In the genomic region with DNA sequence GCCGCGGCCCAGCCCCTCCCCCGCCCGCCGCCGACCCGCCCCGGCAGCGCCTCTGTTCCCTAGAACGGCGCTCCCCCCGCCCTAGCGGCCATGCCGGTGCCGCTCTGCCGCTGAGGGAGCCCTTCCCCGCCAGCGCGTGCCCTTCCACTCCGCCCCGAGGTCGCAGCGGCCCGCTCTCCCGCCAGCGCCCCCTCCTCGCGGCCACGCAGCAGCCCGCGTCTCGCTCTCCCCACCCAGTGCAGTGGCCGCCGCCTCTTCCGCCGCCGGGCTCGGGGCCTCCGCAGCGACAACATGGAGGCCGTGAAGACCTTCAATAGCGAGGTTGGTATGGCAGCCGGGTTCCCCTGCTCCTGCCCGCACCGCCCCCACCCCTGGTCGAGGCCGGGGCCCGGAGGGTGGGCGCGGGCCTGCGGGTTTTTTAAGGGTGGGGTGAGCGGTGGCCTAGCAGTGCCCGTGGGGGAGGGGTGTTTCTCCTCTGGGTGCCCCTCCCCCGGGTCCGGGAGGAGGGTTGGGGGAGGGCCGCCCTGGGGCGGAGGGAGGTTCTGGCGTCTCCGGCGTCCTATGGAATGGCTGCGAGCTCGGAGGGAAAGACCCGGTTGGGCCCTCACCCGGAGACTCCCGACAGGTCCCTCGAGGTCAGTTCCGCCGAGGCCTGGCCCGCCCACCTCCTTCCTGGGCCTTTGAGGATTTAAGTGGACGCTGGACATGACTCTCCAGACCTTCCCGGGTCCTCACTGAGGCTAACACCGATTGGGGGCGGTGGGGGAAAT, we compare ENCODE assay signal across 8 cellular contexts. TPM values are rescaled to one million over a fixed set of nuclear protein-coding genes. Genes with fewer than 3 reads are reported as not detected.
DNase-seq lines count a peak whose midpoint lies in the region; ATAC-seq, FAIRE-seq and TF ChIP-seq lines count a peak whose summit lies in the region.

No MANE protein-coding gene starts in this region.

- peak overlapping the region; percentile 99 for H2AFZ ChIP-seq in trophoblast cell (ENCODE audit: insufficient read depth, low read length, poor library complexity)

- H3K18ac ChIP-seq in trophoblast cell (ENCODE audit: low read length) = peak overlapping the region; percentile 100

- H3K36me3 ChIP-seq in heart left ventricle (no peaks in the 10 kb centered on the region), trophoblast cell (ENCODE audit: control insufficient read depth in 1 of 2, insufficient read depth in 2 of 2, low read length in 2 of 2) (peaks cover 4 to 6% of the 10 kb centered on the region in 2 experiments), transverse colon (no peaks in the 10 kb centered on the region)

- H3K79me2 ChIP-seq in trophoblast cell (ENCODE audit: control insufficient read depth, insufficient read depth, low read length, poor library complexity) = peaks cover 21% of the 10 kb centered on the region

- no peak overlapping the region for H3K23ac ChIP-seq in trophoblast cell (ENCODE audit: low read length)

- intact Hi-C loops in heart left ventricle (cut with DNase I) = loop anchor here in 9 of 10 donors (2.0 to 10.0 kb wide), 10 partner anchors 34 to 223 kb away; a partner anchor contains a TSS
- intact Hi-C loops in transverse colon (cut with DNase I; ENCODE audit: low total_unique reads) = loop anchor here (5.0 kb wide), 2 partner anchors 56 to 74 kb away; no protein-coding TSS in a partner anchor

- H3K27me3 ChIP-seq in heart left ventricle = no peaks in the 10 kb centered on the region
- no peaks in the 10 kb centered on the region for H3K27me3 ChIP-seq in trophoblast cell (ENCODE audit: insufficient read depth, low read length)
- H3K27me3 ChIP-seq in transverse colon = no peaks in the 10 kb centered on the region

- ATAC-seq in HG02840 (IDR thresholded peaks at IDR 0.05; ENCODE audit: low FRiP score, unreplicated experiment) (peak; percentile 65), heart left ventricle (peak; percentile 96 to 99 (median 98))

- TF ChIP-seq CTCF in heart left ventricle (IDR thresholded peaks at IDR 0.05) (no peak), transverse colon (IDR thresholded peaks at IDR 0.05) (peak in 2 of 5 experiments; percentile 23 to 72)

- DNase-seq in GM12892 (ENCODE audit: insufficient read length) = peak; percentile 87
- peak; percentile 90 for DNase-seq in NCI-H1436 (lab: John Stamatoyannopoulos, UW)
- DNase-seq in SW480 (ENCODE audit: low spot score) = peak; percentile 88
- peak; percentile 96 to 99 (median 97) for DNase-seq in heart left ventricle
- peak; percentile 96 to 98 for DNase-seq in trophoblast cell
- peak; percentile 96 for DNase-seq in transverse colon

- H2BK120ac ChIP-seq in trophoblast cell (ENCODE audit: insufficient read depth, low read length, poor library complexity) = peak overlapping the region; percentile 97

- H2AK5ac ChIP-seq in trophoblast cell (ENCODE audit: low read length) = peak overlapping the region; percentile 88

- peak overlapping the region; percentile 5 for H2BK12ac ChIP-seq in trophoblast cell (ENCODE audit: low read length)

- H2BK5ac ChIP-seq in trophoblast cell (ENCODE audit: low read depth, low read length, poor library complexity) = peak overlapping the region; percentile 100

- TF ChIP-seq POLR2A in GM12892 (IDR thresholded peaks at IDR 0.05; ENCODE audit: low read depth, low read length) = no peak; the same call in none of the 2 replicates
- TF ChIP-seq POLR2A in heart left ventricle (IDR thresholded peaks at IDR 0.05) = peak in 1 of 2 donors; percentile 76
- TF ChIP-seq POLR2A in transverse colon (IDR thresholded peaks at IDR 0.05) = peak; percentile 71

- H4K12ac ChIP-seq in trophoblast cell (ENCODE audit: low read depth, low read length) = peak overlapping the region; percentile 100

- TF ChIP-seq EP300 in transverse colon (IDR thresholded peaks at IDR 0.05; ENCODE audit: low read depth) = no peak

- H4K91ac ChIP-seq in trophoblast cell (ENCODE audit: low read depth, low read length) = peak overlapping the region; percentile 100

- in situ Hi-C loops in transverse colon (cut with MboI; ENCODE audit: low pct_ligation_motif_present in 1 of 4, low pct_unique_long_range_greater_than_20kb in 1 of 4, low sequenced_read_pairs in 3 of 4) = no loop called here

- peaks cover 13% of the 10 kb centered on the region for H3K79me1 ChIP-seq in trophoblast cell (ENCODE audit: low read length)

- H3K9me3 ChIP-seq in heart left ventricle (no peaks in the 10 kb centered on the region), trophoblast cell (ENCODE audit: insufficient read depth, low read depth, low read length) (no peaks in the 10 kb centered on the region), transverse colon (no peaks in the 10 kb centered on the region)

- FAIRE-seq in GM12892 (lab: Jason Lieb, UNC) = no peak

- H3K4me3 ChIP-seq in heart left ventricle (peak overlapping the region; percentile 75 to 100 (median 98)), trophoblast cell (ENCODE audit: low read depth, low read length) (peak overlapping the region; percentile 100), transverse colon (peak overlapping the region; percentile 41 to 91 (median 82))

- H3K9ac ChIP-seq in trophoblast cell (ENCODE audit: low read length) = peak overlapping the region; percentile 100

- H3K27ac ChIP-seq in adipose tissue (ENCODE audit: low read depth, low read length) = peak overlapping the region; percentile 60
- H3K27ac ChIP-seq in heart left ventricle = peak overlapping the region; percentile 97 to 100 (median 100)
- H3K27ac ChIP-seq in trophoblast cell (ENCODE audit: low read depth, low read length) = peak overlapping the region; percentile 100
- peak overlapping the region; percentile 98 to 99 (median 98) for H3K27ac ChIP-seq in transverse colon

- peak overlapping the region; percentile 99 for H4K8ac ChIP-seq in trophoblast cell (ENCODE audit: low read depth, low read length)

- peak overlapping the region; percentile 61 for H3K4me2 ChIP-seq in trophoblast cell (ENCODE audit: low read length)

- peak overlapping the region; percentile 100 for H3K14ac ChIP-seq in trophoblast cell (ENCODE audit: low read length)

- WGBS in adipose tissue, 3 donors = 0% methylated on average over 56 to 73 of the region's 73 CpGs
- WGBS in heart left ventricle, 4 donors = 0 to 1% (median 1%) methylated on average over 29 to 73 of the region's 73 CpGs
- WGBS in trophoblast cell (ENCODE audit: extremely low coverage, insufficient coverage, insufficient read length) = no CpG with 5 or more reads among the region's 73 CpGs
- 2% methylated on average over 38 of the region's 73 CpGs; no CpG with 5 or more reads in 1 of the 2 donors for WGBS in transverse colon (ENCODE audit: low coverage in 1 of 2), 2 donors

- H3K4ac ChIP-seq in trophoblast cell (ENCODE audit: low read depth, low read length) = peak overlapping the region; percentile 100

- H3K4me1 ChIP-seq in heart left ventricle = peaks cover 17 to 56% (median 50%) of the 10 kb centered on the region in 12 donors
- H3K4me1 ChIP-seq in trophoblast cell (ENCODE audit: control insufficient read depth in 1 of 2, insufficient read depth in 2 of 2, low read length in 2 of 2) = peaks cover 6 to 15% of the 10 kb centered on the region in 2 experiments
- peaks cover 21 to 55% (median 41%) of the 10 kb centered on the region in 4 donors for H3K4me1 ChIP-seq in transverse colon

RNA-seq across cellular contexts. Expression of a gene that starts 0.6 kb away (rescaled TPM):
- polyA plus RNA-seq in GM12892 (2012; ENCODE audit: missing spikeins) = 17.5 TPM
- polyA plus RNA-seq in adipose tissue (10 to 100 TPM in 2 of 3 donors, 1 to 10 TPM in 1; 6.3 to 14.1 (median 10.1) TPM), heart left ventricle (10 to 100 TPM; 10.5 to 12.8 TPM)
- total RNA-seq in heart left ventricle (10 to 100 TPM; 42.9 to 83.5 (median 64.6) TPM), transverse colon (10 to 100 TPM; 32.2 to 38.6 (median 33.4) TPM)
- polyA plus RNA-seq in trophoblast cell (2013) = 24.2 and 25.5 TPM in 2 replicates

Comparison
In these comparisons a context has a peak if more than half of its experiments do, and no peak if none do; other contexts are left out.
1. Peak in every context shown above with its lines: DNase-seq, ATAC-seq, H3K4me3 ChIP-seq and H3K27ac ChIP-seq.